ENCODE assay signal across 26 cellular contexts in genomic region chr12:57909056-57909455, GRCh38.
"Had no signal": no experiment of that assay in that cellular context is flagged by ENCODE, and none has a peak within 500 bp of the region (broad histone marks: within the 10 kb centered on the region; RNA-seq: fewer than 3 reads in every experiment).

No MANE protein-coding gene starts in this region.

- H3K4me3 ChIP-seq: colonic mucosa, esophagus squamous epithelium, gastrocnemius medialis, heart right ventricle, left lung, lower lobe of right lung, mucosa of descending colon had no signal

- H3K36me3 ChIP-seq: colonic mucosa, esophagus squamous epithelium, gastrocnemius medialis, heart right ventricle, left lung, lower lobe of right lung had no signal

- H3K9me3 ChIP-seq: colonic mucosa, esophagus squamous epithelium, gastrocnemius medialis, heart right ventricle, left lung, lower lobe of right lung, mucosa of descending colon had no signal

- DNase-seq: colonic mucosa; cortex of kidney; effector CD8-positive, alpha-beta T cell; effector memory CD8-positive, alpha-beta T cell; endodermal cell; erythroblast; esophagus squamous epithelium; foreskin fibroblast; foreskin melanocyte; gastrocnemius medialis; glutamatergic neuron; head of caudate nucleus; heart right ventricle; hippocampal formation; left cardiac atrium; left lung; left ventricle myocardium superior; lower lobe of right lung; mesenchymal stem cell; mucosa of descending colon; naive B cell had no signal

- H3K27me3 ChIP-seq: colonic mucosa, gastrocnemius medialis, left lung had no signal

- H3K27ac ChIP-seq: colonic mucosa, epithelial cell of prostate, esophagus squamous epithelium, gastrocnemius medialis, heart right ventricle, left lung, lower lobe of right lung had no signal

- FAIRE-seq: endometrium, islet of Langerhans, keratinocyte had no signal

- ATAC-seq: effector memory CD8-positive, alpha-beta T cell; esophagus mucosa; gastrocnemius medialis; heart right ventricle; left cardiac atrium; left lung; left ventricle myocardium superior; lower lobe of right lung; mucosa of descending colon had no signal
